2 cellular contexts compared by ENCODE assay signal in the genomic region with DNA sequence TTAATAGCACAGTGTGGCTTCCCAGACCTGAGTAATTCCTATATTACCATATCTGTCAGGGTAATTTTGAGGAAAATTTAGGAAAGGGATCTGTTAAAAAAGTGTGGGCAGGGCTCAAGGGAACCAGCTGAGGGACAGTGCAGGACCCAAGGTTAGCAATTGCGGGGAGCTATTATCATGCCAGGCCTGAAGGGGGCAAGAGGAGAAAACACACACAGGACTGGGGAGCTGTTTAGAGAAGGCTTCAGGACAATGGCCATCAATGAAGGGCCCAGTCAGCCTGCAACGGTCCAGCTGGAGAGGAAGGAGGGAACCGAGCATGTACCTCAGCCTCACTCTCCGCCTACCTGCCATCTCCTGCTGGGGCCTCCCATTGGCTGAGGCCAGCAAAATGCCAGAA.
TF ChIP-seq lines count a peak whose summit lies in the region.

No MANE protein-coding gene starts in this region.

TF ChIP-seq in A549, 52 proteins besides CTCF, POLR2A, EP300 and RAD21 (continued from another document):
- TF ChIP-seq ATOH8 (CRISPR knock-in tag; IDR thresholded peaks at IDR 0.05; ENCODE audit: low read depth): no peak
TF ChIP-seq in A549: peak in this region for 0.

TF ChIP-seq in WTC11, 78 proteins besides CTCF, POLR2A, EP300 and RAD21 (continued from another document):
- TF ChIP-seq ZMAT4 (CRISPR knock-in tag; IDR thresholded peaks at IDR 0.05) (no peak), ZNF281 (CRISPR knock-in tag; IDR thresholded peaks at IDR 0.05) (no peak), CREB1 (CRISPR knock-in tag; IDR thresholded peaks at IDR 0.05) (no peak), E2F4 (CRISPR knock-in tag; IDR thresholded peaks at IDR 0.05; ENCODE audit: borderline replicate concordance, low read depth) (no peak), FOXK1 (CRISPR knock-in tag; IDR thresholded peaks at IDR 0.05) (no peak), USF2 (CRISPR knock-in tag; IDR thresholded peaks at IDR 0.05) (no peak), NFE2L1 (CRISPR knock-in tag; IDR thresholded peaks at IDR 0.05) (no peak)
TF ChIP-seq in WTC11: peak in this region for 0.
